Comparison of ENCODE assay signal across 8 cellular contexts in genomic region chr19:40716031-40716654, GRCh38. TPM values are rescaled to one million over a fixed set of nuclear protein-coding genes. Genes with fewer than 3 reads are reported as not detected.
DNase-seq lines count a peak whose midpoint lies in the region; ATAC-seq and TF ChIP-seq lines count a peak whose summit lies in the region.

No MANE protein-coding gene starts in this region.

- peak overlapping the region; percentile 78 for H3K4me2 ChIP-seq in neural progenitor cell

- DNase-seq in CD4-positive, CD25-positive, alpha-beta regulatory T cell = peak; percentile 2 to 48 (median 35)
- DNase-seq in LNCaP clone FGC (ENCODE audit: low read depth) (no peak), epithelial cell of esophagus (ENCODE audit: low read depth) (peak; percentile 99), neural progenitor cell (ENCODE audit: low spot score) (no peak), NCI-H774 (lab: John Stamatoyannopoulos, UW) (no peak), G401 (ENCODE audit: low spot score) (no peak)
- DNase-seq in activated CD8-positive, alpha-beta memory T cell treated with anti-CD3 and anti-CD28 coated beads for 24 hours = peak; percentile 85

- peak overlapping the region; percentile 92 for H3K4me3 ChIP-seq in CD4-positive, CD25-positive, alpha-beta regulatory T cell (ENCODE audit: low read depth, low read length)
- peak overlapping the region; percentile 92 for H3K4me3 ChIP-seq in LNCaP clone FGC (ENCODE audit: low read depth, low read length)
- H3K4me3 ChIP-seq in epithelial cell of esophagus (ENCODE audit: low read length) = peak overlapping the region; percentile 99
- peak overlapping the region; percentile 65 for H3K4me3 ChIP-seq in neural progenitor cell

- H3K27me3 Mint-ChIP-seq in CD4-positive, CD25-positive, alpha-beta regulatory T cell = no peaks in the 10 kb centered on the region
- H3K27me3 Mint-ChIP-seq in neural progenitor cell (ENCODE audit: insufficient read depth, low read depth) = peaks cover 7% of the 10 kb centered on the region

- peaks cover 61% of the 10 kb centered on the region for H3K79me2 ChIP-seq in neural progenitor cell (ENCODE audit: low read depth)

- TF ChIP-seq CTCF in LNCaP clone FGC (IDR thresholded peaks at IDR 0.05; ENCODE audit: control insufficient read depth, extremely low read depth, insufficient read depth) (no peak), epithelial cell of esophagus (IDR thresholded peaks at IDR 0.05; ENCODE audit: insufficient read depth, low read depth, low read length, missing control alignments) (no peak), neural progenitor cell (IDR thresholded peaks at IDR 0.05) (no peak)

- H3K27ac Mint-ChIP-seq in CD4-positive, CD25-positive, alpha-beta regulatory T cell = peak overlapping the region; percentile 95 to 99 (median 97)
- H3K27ac Mint-ChIP-seq in neural progenitor cell = peak overlapping the region; percentile 92

- no peaks in the 10 kb centered on the region for H3K36me3 ChIP-seq in CD4-positive, CD25-positive, alpha-beta regulatory T cell (ENCODE audit: control insufficient read depth, insufficient read depth, low read length)
- H3K36me3 ChIP-seq in neural progenitor cell = no peaks in the 10 kb centered on the region

- H3K27me3 ChIP-seq in CD4-positive, CD25-positive, alpha-beta regulatory T cell (ENCODE audit: control insufficient read depth, insufficient read depth, low read length) = no peaks in the 10 kb centered on the region
- H3K27me3 ChIP-seq in neural progenitor cell = no peaks in the 10 kb centered on the region

- peak overlapping the region; percentile 27 for H3K9ac ChIP-seq in neural progenitor cell

- H4K20me1 ChIP-seq in neural progenitor cell (ENCODE audit: low read depth) = peaks cover 34% of the 10 kb centered on the region

- H3F3A ChIP-seq in neural progenitor cell (ENCODE audit: low read depth) = peaks cover 23% of the 10 kb centered on the region

- H3K4me1 ChIP-seq in CD4-positive, CD25-positive, alpha-beta regulatory T cell (ENCODE audit: control insufficient read depth, insufficient read depth, low read length, poor library complexity, severe bottlenecking) = peaks cover 55% of the 10 kb centered on the region
- H3K4me1 ChIP-seq in neural progenitor cell = peaks cover 16% of the 10 kb centered on the region

- no peaks in the 10 kb centered on the region for H3K9me3 ChIP-seq in CD4-positive, CD25-positive, alpha-beta regulatory T cell (ENCODE audit: control insufficient read depth in 2 of 2, low read length in 2 of 2)
- no peaks in the 10 kb centered on the region for H3K9me3 ChIP-seq in neural progenitor cell (ENCODE audit: low read depth)

- in situ Hi-C loops in G401 (cut with HindIII; ENCODE audit: low sequenced_read_pairs) = no loop called here

- peaks cover 15% of the 10 kb centered on the region for H3K36me3 Mint-ChIP-seq in CD4-positive, CD25-positive, alpha-beta regulatory T cell
- H3K36me3 Mint-ChIP-seq in neural progenitor cell = peaks cover 12% of the 10 kb centered on the region

- peak overlapping the region; percentile 94 for H3K27ac ChIP-seq in CD4-positive, CD25-positive, alpha-beta regulatory T cell (ENCODE audit: insufficient read depth, low read length, poor library complexity, severe bottlenecking)
- no peak overlapping the region for H3K27ac ChIP-seq in neural progenitor cell
- H3K27ac ChIP-seq in temporal lobe (ENCODE audit: low read depth, low read length) = peak overlapping the region; percentile 95

- peak overlapping the region; percentile 91 to 95 (median 94) for H3K4me3 Mint-ChIP-seq in CD4-positive, CD25-positive, alpha-beta regulatory T cell
- H3K4me3 Mint-ChIP-seq in neural progenitor cell = peak overlapping the region; percentile 96

- H2AFZ ChIP-seq in neural progenitor cell (replicated peaks) = no peak overlapping the region

- H3K9me3 Mint-ChIP-seq in CD4-positive, CD25-positive, alpha-beta regulatory T cell = no peaks in the 10 kb centered on the region
- no peaks in the 10 kb centered on the region for H3K9me3 Mint-ChIP-seq in neural progenitor cell

- H3K4me1 Mint-ChIP-seq in CD4-positive, CD25-positive, alpha-beta regulatory T cell = peaks cover 11 to 78% (median 38%) of the 10 kb centered on the region in 4 donors
- H3K4me1 Mint-ChIP-seq in neural progenitor cell = peaks cover 45% of the 10 kb centered on the region

- ATAC-seq in CD4-positive, CD25-positive, alpha-beta regulatory T cell (ENCODE audit: low read depth in 2 of 2) = no peak

RNA-seq across cellular contexts. Expression of gene COQ8B, which starts 0.5 kb away (rescaled TPM):
- total RNA-seq in CD4-positive, CD25-positive, alpha-beta regulatory T cell = 32.4 TPM
- polyA plus RNA-seq in CD4-positive, CD25-positive, alpha-beta regulatory T cell = 10 to 100 TPM; 10.6 to 15.0 (median 13.5) TPM
- total RNA-seq in neural progenitor cell (ENCODE audit: low replicate concordance) (27.7 and 89.7 TPM in 2 replicates), temporal lobe (28.8 TPM)
- 58.6 and 59.5 TPM in 2 replicates for total RNA-seq in G401 (2014; rRNA removed; shearing (Covaris generic))

RNA-seq across cellular contexts. Expression of gene ITPKC, which starts 0.8 kb away (rescaled TPM):
- 5.6 TPM for total RNA-seq in CD4-positive, CD25-positive, alpha-beta regulatory T cell
- 1 to 10 TPM; 2.2 to 4.8 (median 4.5) TPM for polyA plus RNA-seq in CD4-positive, CD25-positive, alpha-beta regulatory T cell
- 6.5 and 12.4 TPM in 2 replicates for total RNA-seq in neural progenitor cell (ENCODE audit: low replicate concordance)
- 7.4 TPM for total RNA-seq in temporal lobe
- 14.3 and 24.4 TPM in 2 replicates for total RNA-seq in G401 (2014; rRNA removed; shearing (Covaris generic))

RNA-seq across cellular contexts. Expression of gene NUMBL, which starts 25.7 kb away (rescaled TPM):
- 10.4 TPM for total RNA-seq in CD4-positive, CD25-positive, alpha-beta regulatory T cell
- polyA plus RNA-seq in CD4-positive, CD25-positive, alpha-beta regulatory T cell = 1 to 10 TPM in 1 of 4 donors, under 1 TPM in 3; 0.17 to 1.3 (median 0.43) TPM
- total RNA-seq in neural progenitor cell (ENCODE audit: low replicate concordance) (6.4 and 19.8 TPM in 2 replicates), temporal lobe (31.2 TPM)
- total RNA-seq in G401 (2014; rRNA removed; shearing (Covaris generic)) = 18.5 and 25.1 TPM in 2 replicates

RNA-seq across cellular contexts. Expression of gene ACTMAP, which starts 34.1 kb away (rescaled TPM):
- 5.5 TPM for total RNA-seq in CD4-positive, CD25-positive, alpha-beta regulatory T cell
- 1 to 10 TPM; 2.1 to 3.2 (median 2.6) TPM for polyA plus RNA-seq in CD4-positive, CD25-positive, alpha-beta regulatory T cell
- total RNA-seq in neural progenitor cell (ENCODE audit: low replicate concordance) (1.9 and 4.3 TPM in 2 replicates), temporal lobe (0.74 TPM)
- total RNA-seq in G401 (2014; rRNA removed; shearing (Covaris generic)) = 3.3 and 6.8 TPM in 2 replicates

RNA-seq across cellular contexts. Expression of gene SNRPA, which starts 34.9 kb away (rescaled TPM):
- total RNA-seq in CD4-positive, CD25-positive, alpha-beta regulatory T cell = 78.6 TPM
- polyA plus RNA-seq in CD4-positive, CD25-positive, alpha-beta regulatory T cell = 10 to 100 TPM; 36.3 to 45.7 (median 40.5) TPM
- total RNA-seq in neural progenitor cell (ENCODE audit: low replicate concordance) = 112 and 179 TPM in 2 replicates
- 11.3 TPM for total RNA-seq in temporal lobe
- 134 and 162 TPM in 2 replicates for total RNA-seq in G401 (2014; rRNA removed; shearing (Covaris generic))

Comparison
In these comparisons a context has a peak if more than half of its experiments do, and no peak if none do; other contexts are left out.
1. DNase-seq: peak in CD4-positive, CD25-positive, alpha-beta regulatory T cell (3 of 3), activated CD8-positive, alpha-beta memory T cell treated with anti-CD3 and anti-CD28 coated beads for 24 hours (single experiment) and epithelial cell of esophagus (single experiment); none in LNCaP clone FGC (single experiment), neural progenitor cell (single experiment), NCI-H774 (single experiment) and G401 (single experiment).
2. Peak in every context shown above with its lines, with median percentiles within 50 percentile points of each other: H3K4me3 ChIP-seq.